19 cellular contexts compared by ENCODE assay signal in genomic region chr12:21340406-21340805, GRCh38. TPM values are rescaled to one million over a fixed set of nuclear protein-coding genes. Genes with fewer than 3 reads are reported as not detected.
DNase-seq lines count a peak whose midpoint lies in the region; ATAC-seq lines count a peak whose summit lies in the region.
"Had no signal": no experiment of that assay in that cellular context is flagged by ENCODE, and none has a peak within 500 bp of the region (broad histone marks: within the 10 kb centered on the region; RNA-seq: fewer than 3 reads in every experiment).

No MANE protein-coding gene starts in this region.

- no peaks in the 10 kb centered on the region for H3K4me1 Mint-ChIP-seq in activated T-cell treated with anti-CD3 and anti-CD28 coated beads, Interleukin-2, amount 50 U/mL, for 72 hours (ENCODE audit: low read depth)
- peaks cover 6% of the 10 kb centered on the region for H3K4me1 Mint-ChIP-seq in activated T-helper 17 cell treated with anti-CD3 and anti-CD28 coated beads, Interleukin-2, amount 50 U/mL, for 72 hours
- H3K4me1 Mint-ChIP-seq in stimulated activated naive CD8-positive, alpha-beta T cell treated with anti-CD3 and anti-CD28 coated beads, Interleukin-15, amount 100 ng/mL, for 72 hours = no peaks in the 10 kb centered on the region
- H3K4me1 Mint-ChIP-seq: CD4-positive, CD25-positive, alpha-beta regulatory T cell; IgD-negative memory B cell had no signal

- peak overlapping the region in 1 of 2 donors; percentile 14 for H3K4me3 Mint-ChIP-seq in activated T-cell treated with anti-CD3 and anti-CD28 coated beads, Interleukin-2, amount 50 U/mL, for 72 hours
- H3K4me3 Mint-ChIP-seq in activated T-helper 17 cell treated with anti-CD3 and anti-CD28 coated beads, Interleukin-2, amount 50 U/mL, for 72 hours = no peak overlapping the region
- H3K4me3 Mint-ChIP-seq in stimulated activated naive CD8-positive, alpha-beta T cell treated with anti-CD3 and anti-CD28 coated beads, Interleukin-15, amount 100 ng/mL, for 72 hours = no peak overlapping the region
- H3K4me3 Mint-ChIP-seq: CD4-positive, CD25-positive, alpha-beta regulatory T cell; IgD-negative memory B cell had no signal

- no peaks in the 10 kb centered on the region for H3K9me3 Mint-ChIP-seq in activated T-cell treated with anti-CD3 and anti-CD28 coated beads, Interleukin-2, amount 50 U/mL, for 72 hours
- no peaks in the 10 kb centered on the region for H3K9me3 Mint-ChIP-seq in activated T-helper 17 cell treated with anti-CD3 and anti-CD28 coated beads, Interleukin-2, amount 50 U/mL, for 72 hours
- no peaks in the 10 kb centered on the region for H3K9me3 Mint-ChIP-seq in stimulated activated naive CD8-positive, alpha-beta T cell treated with anti-CD3 and anti-CD28 coated beads, Interleukin-15, amount 100 ng/mL, for 72 hours
- H3K9me3 Mint-ChIP-seq: CD4-positive, CD25-positive, alpha-beta regulatory T cell; IgD-negative memory B cell had no signal

- H3K27ac Mint-ChIP-seq in activated T-cell treated with anti-CD3 and anti-CD28 coated beads, Interleukin-2, amount 50 U/mL, for 72 hours = peak overlapping the region; percentile 71
- H3K27ac Mint-ChIP-seq in activated T-helper 17 cell treated with anti-CD3 and anti-CD28 coated beads, Interleukin-2, amount 50 U/mL, for 72 hours = no peak overlapping the region
- H3K27ac Mint-ChIP-seq in stimulated activated naive CD8-positive, alpha-beta T cell treated with anti-CD3 and anti-CD28 coated beads, Interleukin-15, amount 100 ng/mL, for 72 hours = no peak overlapping the region
- H3K27ac Mint-ChIP-seq: IgD-negative memory B cell had no signal

- H3K27me3 Mint-ChIP-seq in activated T-cell treated with anti-CD3 and anti-CD28 coated beads, Interleukin-2, amount 50 U/mL, for 72 hours (ENCODE audit: low read depth) = peaks cover 7% of the 10 kb centered on the region
- H3K27me3 Mint-ChIP-seq in activated T-helper 17 cell treated with anti-CD3 and anti-CD28 coated beads, Interleukin-2, amount 50 U/mL, for 72 hours = peaks cover 3% of the 10 kb centered on the region
- H3K27me3 Mint-ChIP-seq in stimulated activated naive CD8-positive, alpha-beta T cell treated with anti-CD3 and anti-CD28 coated beads, Interleukin-15, amount 100 ng/mL, for 72 hours = peaks cover 9% of the 10 kb centered on the region
- H3K27me3 Mint-ChIP-seq: IgD-negative memory B cell had no signal

- peak in 1 of 2 donors; percentile 62 for ATAC-seq in activated T-cell treated with anti-CD3 and anti-CD28 coated beads, Interleukin-2, amount 50 U/mL, for 72 hours (replicated peaks in 1 of 2)
- peak; percentile 26 for ATAC-seq in activated T-helper 17 cell treated with anti-CD3 and anti-CD28 coated beads, Interleukin-2, amount 50 U/mL, for 72 hours (replicated peaks)
- ATAC-seq in stimulated activated naive CD8-positive, alpha-beta T cell treated with anti-CD3 and anti-CD28 coated beads, Interleukin-15, amount 100 ng/mL, for 72 hours = peak; percentile 69
- ATAC-seq in GM19467 (IDR thresholded peaks at IDR 0.05; ENCODE audit: unreplicated experiment) (no peak), HG02623 (IDR thresholded peaks at IDR 0.05; ENCODE audit: unreplicated experiment) (no peak)

- H3K36me3 Mint-ChIP-seq in activated T-cell treated with anti-CD3 and anti-CD28 coated beads, Interleukin-2, amount 50 U/mL, for 72 hours (ENCODE audit: insufficient read depth in 2 of 2) = no peaks in the 10 kb centered on the region
- H3K36me3 Mint-ChIP-seq in activated T-helper 17 cell treated with anti-CD3 and anti-CD28 coated beads, Interleukin-2, amount 50 U/mL, for 72 hours (ENCODE audit: low read depth) = no peaks in the 10 kb centered on the region
- H3K36me3 Mint-ChIP-seq: CD4-positive, CD25-positive, alpha-beta regulatory T cell; IgD-negative memory B cell had no signal

- DNase-seq in activated T-cell treated with anti-CD3 and anti-CD28 coated beads, Interleukin-2, amount 50 U/mL, for 72 hours = peak in 1 of 2 donors; percentile 5
- DNase-seq in activated T-cell treated with anti-CD3 and anti-CD28 coated beads, Interleukin-2, amount 50 U/mL, for 48 hours = no peak
- peak; percentile 80 for DNase-seq in MV-4-11 (lab: John Stamatoyannopoulos, UW)
- no peak for DNase-seq in stimulated activated naive CD8-positive, alpha-beta T cell treated with anti-CD3 and anti-CD28 coated beads, Interleukin-15, amount 100 ng/mL, for 72 hours
- DNase-seq in cerebellum (ENCODE audit: low spot score) = no peak
- DNase-seq: CD4-positive, CD25-positive, alpha-beta regulatory T cell; DMS153; DND-41; GM23248; NCI-H2029; NCI-H446; NCI-H526; NCI-H82; NK-92 treated with Interleukin-12 subunit alpha and Interleukin-12 subunit beta, amount 100 ng/mL, for 24 hours; SJCRH30 had no signal

RNA-seq across cellular contexts. Expression of gene SLCO1A2, which starts 5.7 kb away (rescaled TPM):
- not detected for total RNA-seq in activated T-cell treated with anti-CD3 and anti-CD28 coated beads, Interleukin-2, amount 50 U/mL, for 72 hours
- total RNA-seq in activated T-helper 17 cell treated with anti-CD3 and anti-CD28 coated beads, Interleukin-2, amount 50 U/mL, for 72 hours = not detected
- 5.9 TPM for total RNA-seq in cerebellum
- total RNA-seq: CD4-positive, CD25-positive, alpha-beta regulatory T cell; GM23248 had no signal

RNA-seq across cellular contexts. Expression of gene IAPP, which starts 32.3 kb away (rescaled TPM):
- total RNA-seq in activated T-cell treated with anti-CD3 and anti-CD28 coated beads, Interleukin-2, amount 50 U/mL, for 72 hours = not detected
- total RNA-seq in activated T-helper 17 cell treated with anti-CD3 and anti-CD28 coated beads, Interleukin-2, amount 50 U/mL, for 72 hours = not detected
- total RNA-seq in cerebellum = not detected
- total RNA-seq: CD4-positive, CD25-positive, alpha-beta regulatory T cell; GM23248; SJCRH30 had no signal

Comparison
In these comparisons a context has a peak if more than half of its experiments do, and no peak if none do; other contexts are left out.
1. ATAC-seq: peak in activated T-helper 17 cell treated with anti-CD3 and anti-CD28 coated beads, Interleukin-2, amount 50 U/mL, for 72 hours (single experiment) and stimulated activated naive CD8-positive, alpha-beta T cell treated with anti-CD3 and anti-CD28 coated beads, Interleukin-15, amount 100 ng/mL, for 72 hours (single experiment); none in GM19467 (single experiment) and HG02623 (single experiment).